In genomic region chr22:40289991-40290459, GRCh38 we compare ENCODE assay signal across 9 cellular contexts. TPM values are rescaled to one million over a fixed set of nuclear protein-coding genes. Genes with fewer than 3 reads are reported as not detected.
A peak's percentile ranks its signal among the peaks of the same experiment; 100 is the strongest.
DNase-seq lines count a peak whose midpoint lies in the region; ATAC-seq and TF ChIP-seq lines count a peak whose summit lies in the region.
"Had no signal": no experiment of that assay in that cellular context is flagged by ENCODE, and none has a peak within 500 bp of the region (broad histone marks: within the 10 kb centered on the region; RNA-seq: fewer than 3 reads in every experiment).

No MANE protein-coding gene starts in this region.

- H3K4me3 ChIP-seq in esophagus squamous epithelium (no peak overlapping the region), MG63 (no peak overlapping the region), coronary artery (no peak overlapping the region)
- H3K4me3 ChIP-seq: cardiac muscle cell had no signal

- TF ChIP-seq POLR2A in esophagus squamous epithelium (IDR thresholded peaks at IDR 0.05), result no peak

- H3K4me1 ChIP-seq in esophagus squamous epithelium, result peaks cover 0 to 5% (median 0%) of the 10 kb centered on the region in 3 donors

- H3K27ac ChIP-seq in esophagus squamous epithelium (peak overlapping the region in 2 of 4 donors; percentile 36 to 47), coronary artery (no peak overlapping the region)
- H3K27ac ChIP-seq: cardiac muscle cell had no signal

- H3K27me3 ChIP-seq in esophagus squamous epithelium (no peaks in the 10 kb centered on the region), MG63 (no peaks in the 10 kb centered on the region)
- H3K27me3 ChIP-seq: cardiac muscle cell had no signal

- intact Hi-C loops in esophagus squamous epithelium (cut with DNase I), result no loop called here

- TF ChIP-seq CTCF in esophagus squamous epithelium (IDR thresholded peaks at IDR 0.05) (no peak), coronary artery (IDR thresholded peaks at IDR 0.05) (no peak)

- peak; percentile 70 for DNase-seq in activated CD4-positive, alpha-beta T cell treated with anti-CD3 and anti-CD28 coated beads, Interleukin-2, amount 50 U/mL, for 1 hour
- DNase-seq in esophagus squamous epithelium (lab: John Stamatoyannopoulos, UW) (peak; percentile 8), DMS79 treated with DMSO at 0.1 percent for 48 hours (lab: John Stamatoyannopoulos, UW) (no peak), MG63 (no peak), coronary artery (ENCODE audit: low spot score) (no peak)
- DNase-seq in stimulated activated CD8-positive, alpha-beta memory T cell treated with anti-CD3 and anti-CD28 coated beads, Interleukin-15, amount 100 ng/mL, for 4 hours (ENCODE audit: low read depth in 2 of 2), result peak; percentile 33 to 42

- ATAC-seq in HG02763 (IDR thresholded peaks at IDR 0.05; ENCODE audit: unreplicated experiment), result peak; percentile 63
- no peak for ATAC-seq in GM18498 (IDR thresholded peaks at IDR 0.05; ENCODE audit: unreplicated experiment)

- WGBS in esophagus squamous epithelium, 2 donors, result 60 to 70% methylated on average over 16 of the region's 16 CpGs

- H3K36me3 ChIP-seq in esophagus squamous epithelium (peaks cover 13 to 99% (median 14%) of the 10 kb centered on the region in 3 donors), MG63 (peaks cover 6% of the 10 kb centered on the region)

- H3K9me3 ChIP-seq in esophagus squamous epithelium (no peaks in the 10 kb centered on the region), MG63 (no peaks in the 10 kb centered on the region)

RNA-seq across cellular contexts. Expression of gene ADSL, which starts 56.3 kb away (rescaled TPM):
- 10 to 100 TPM; 32.0 to 98.1 (median 77.8) TPM for total RNA-seq in esophagus squamous epithelium
- 220 and 262 TPM in 2 replicates for total RNA-seq in MG63 (2014; rRNA removed; shearing (Covaris generic); ENCODE audit: low replicate concordance)

Comparison
In these comparisons a context has a peak if more than half of its experiments do, and no peak if none do; other contexts are left out.
1. DNase-seq: peak in activated CD4-positive, alpha-beta T cell treated with anti-CD3 and anti-CD28 coated beads, Interleukin-2, amount 50 U/mL, for 1 hour (single experiment), esophagus squamous epithelium (single experiment) and stimulated activated CD8-positive, alpha-beta memory T cell treated with anti-CD3 and anti-CD28 coated beads, Interleukin-15, amount 100 ng/mL, for 4 hours (2 of 2); none in DMS79 treated with DMSO at 0.1 percent for 48 hours (single experiment), MG63 (single experiment) and coronary artery (single experiment).